15 cellular contexts compared by ENCODE assay signal in genomic region chr16:85480727-85481101, GRCh38.
DNase-seq lines count a peak whose midpoint lies in the region; ATAC-seq, FAIRE-seq and TF ChIP-seq lines count a peak whose summit lies in the region.
"Had no signal": no experiment of that assay in that cellular context is flagged by ENCODE, and none has a peak within 500 bp of the region (broad histone marks: within the 10 kb centered on the region; RNA-seq: fewer than 3 reads in every experiment).

No MANE protein-coding gene starts in this region.

- H3K23ac ChIP-seq in trophoblast cell (ENCODE audit: low read length), result no peak overlapping the region

- H4K8ac ChIP-seq in trophoblast cell (ENCODE audit: low read depth, low read length), result no peak overlapping the region

- POLR2A ChIA-PET in activated B cell treated with CpG ODN at 0.5 μM for 24 hours (lab: Charles Lee), result interaction anchor here (1.6 kb wide), 1 partner anchor 129 kb away, joined by 4 read pairs; no protein-coding TSS in a partner anchor

- no peak overlapping the region for H3K27ac ChIP-seq in DOHH2 (ENCODE audit: low read depth, low read length)
- H3K27ac ChIP-seq in MM.1S (ENCODE audit: low read length), result peak overlapping the region; percentile 31; the same call in 1 of the 2 replicates
- H3K27ac ChIP-seq in trophoblast cell (ENCODE audit: low read depth, low read length), result no peak overlapping the region

- no peak overlapping the region for H2BK120ac ChIP-seq in trophoblast cell (ENCODE audit: insufficient read depth, low read length, poor library complexity)

- no peak overlapping the region for H2BK5ac ChIP-seq in trophoblast cell (ENCODE audit: low read depth, low read length, poor library complexity)

- intact Hi-C loops in activated B cell treated with CpG ODN at 0.5 μM for 24 hours (cut with micrococcal nuclease), result loop anchor here (1.0 to 2.0 kb wide), 3 partner anchors 74 to 238 kb away; no protein-coding TSS in a partner anchor

- peak overlapping the region; percentile 51; the same call in 1 of the 2 replicates for H2AFZ ChIP-seq in MM.1S (ENCODE audit: low read length)
- H2AFZ ChIP-seq in trophoblast cell (ENCODE audit: insufficient read depth, low read length, poor library complexity), result no peak overlapping the region

- H2BK12ac ChIP-seq in trophoblast cell (ENCODE audit: low read length), result peak overlapping the region; percentile 13

- TF ChIP-seq POLR2A in GM12892 (IDR thresholded peaks at IDR 0.05; ENCODE audit: low read depth, low read length), result no peak

- no peak overlapping the region for H3K27ac Mint-ChIP-seq in activated B cell treated with CpG ODN at 0.5 μM for 24 hours
- H3K27ac Mint-ChIP-seq: CD14-positive monocyte had no signal

- H3K79me1 ChIP-seq in trophoblast cell (ENCODE audit: low read length), result peaks cover 5% of the 10 kb centered on the region

- peak overlapping the region; percentile 51 for H4K91ac ChIP-seq in trophoblast cell (ENCODE audit: low read depth, low read length)

- H3K27me3 Mint-ChIP-seq in activated B cell treated with CpG ODN at 0.5 μM for 24 hours, result peaks cover 15% of the 10 kb centered on the region

- H3K4me2 ChIP-seq in DOHH2 (ENCODE audit: low read length) (peak overlapping the region; percentile 55), MM.1S (ENCODE audit: low read depth, low read length) (peak overlapping the region; percentile 76), trophoblast cell (ENCODE audit: low read length) (no peak overlapping the region)

- H3K4me3 Mint-ChIP-seq in activated B cell treated with CpG ODN at 0.5 μM for 24 hours, result peak overlapping the region; percentile 19
- H3K4me3 Mint-ChIP-seq: CD14-positive monocyte; central memory CD8-positive, alpha-beta T cell had no signal

- H3K9me3 ChIP-seq in DOHH2 (ENCODE audit: control insufficient read depth, insufficient read depth, low read length), result no peaks in the 10 kb centered on the region
- no peaks in the 10 kb centered on the region for H3K9me3 ChIP-seq in MM.1S (replicated peaks; ENCODE audit: insufficient read depth, low read length)
- H3K9me3 ChIP-seq in trophoblast cell (ENCODE audit: insufficient read depth, low read depth, low read length), result no peaks in the 10 kb centered on the region

- no peak for FAIRE-seq in GM12892 (lab: Jason Lieb, UNC)
- FAIRE-seq: endothelial cell of umbilical vein, keratinocyte had no signal

- no peak overlapping the region for H3K14ac ChIP-seq in trophoblast cell (ENCODE audit: low read length)

- H3F3A ChIP-seq in DOHH2 (ENCODE audit: control insufficient read depth, insufficient read depth) (no peaks in the 10 kb centered on the region), MM.1S (ENCODE audit: insufficient read depth, low read length) (peaks cover 5% of the 10 kb centered on the region; the same call in 1 of the 2 replicates)

- peaks cover 15% of the 10 kb centered on the region for H3K4me1 Mint-ChIP-seq in activated B cell treated with CpG ODN at 0.5 μM for 24 hours
- H3K4me1 Mint-ChIP-seq: central memory CD8-positive, alpha-beta T cell had no signal

- 0 out of 2 replicates have a peak, but pooled peaks cover 3% of the 10 kb centered on the region for H3K27me3 ChIP-seq in DOHH2 (ENCODE audit: control insufficient read depth, low read length)
- peaks cover 3% of the 10 kb centered on the region; the same call in 1 of the 2 replicates for H3K27me3 ChIP-seq in MM.1S (replicated peaks; ENCODE audit: insufficient read depth, low read length)
- H3K27me3 ChIP-seq in trophoblast cell (ENCODE audit: insufficient read depth, low read length), result no peaks in the 10 kb centered on the region

- no peaks in the 10 kb centered on the region for H3K9me3 Mint-ChIP-seq in activated B cell treated with CpG ODN at 0.5 μM for 24 hours
- H3K9me3 Mint-ChIP-seq: central memory CD8-positive, alpha-beta T cell had no signal

- no CpG with 5 or more reads among the region's 18 CpGs for WGBS in trophoblast cell (ENCODE audit: extremely low coverage, insufficient coverage, insufficient read length)

- no peak overlapping the region for H4K12ac ChIP-seq in trophoblast cell (ENCODE audit: low read depth, low read length)

- no peaks in the 10 kb centered on the region for H3K79me2 ChIP-seq in DOHH2 (ENCODE audit: control insufficient read depth, low read length)
- H3K79me2 ChIP-seq in MM.1S (ENCODE audit: low read length), result no peaks in the 10 kb centered on the region
- peaks cover 3% of the 10 kb centered on the region for H3K79me2 ChIP-seq in trophoblast cell (ENCODE audit: control insufficient read depth, insufficient read depth, low read length, poor library complexity)

- H3K9ac ChIP-seq in MM.1S (ENCODE audit: low read length) (no peak overlapping the region), trophoblast cell (ENCODE audit: low read length) (no peak overlapping the region)

- 0 out of 2 replicates have a peak overlapping the region, but pooled peaks have one; percentile 22 for H3K4me3 ChIP-seq in DOHH2 (ENCODE audit: low read length)
- peak overlapping the region; percentile 44; the same call in 1 of the 2 replicates for H3K4me3 ChIP-seq in MM.1S (ENCODE audit: low read length)
- H3K4me3 ChIP-seq in trophoblast cell (ENCODE audit: low read depth, low read length), result no peak overlapping the region

- H2AK5ac ChIP-seq in trophoblast cell (ENCODE audit: low read length), result peak overlapping the region; percentile 36

- no peaks in the 10 kb centered on the region for H3K36me3 Mint-ChIP-seq in activated B cell treated with CpG ODN at 0.5 μM for 24 hours (ENCODE audit: low read depth)
- H3K36me3 Mint-ChIP-seq: CD14-positive monocyte had no signal

- TF ChIP-seq CTCF in DOHH2 (IDR thresholded peaks at IDR 0.05; ENCODE audit: low read depth, low read length, poor library complexity, severe bottlenecking) (no peak), MM.1S (IDR thresholded peaks at IDR 0.05; ENCODE audit: low read length) (no peak), activated B cell treated with CpG ODN at 0.5 μM for 24 hours (IDR thresholded peaks at IDR 0.05) (no peak)

- H3K36me3 ChIP-seq in DOHH2 (ENCODE audit: control insufficient read depth, low read length) (no peaks in the 10 kb centered on the region), MM.1S (replicated peaks; ENCODE audit: insufficient read depth, low read length) (no peaks in the 10 kb centered on the region), trophoblast cell (ENCODE audit: control insufficient read depth in 1 of 2, insufficient read depth in 2 of 2, low read length in 2 of 2) (no peaks in the 10 kb centered on the region)

- no peak overlapping the region for H3K18ac ChIP-seq in trophoblast cell (ENCODE audit: low read length)

- H3K4me1 ChIP-seq in DOHH2 (ENCODE audit: control insufficient read depth, low read length) (peaks cover 16% of the 10 kb centered on the region), MM.1S (ENCODE audit: low read length) (0 out of 2 replicates have a peak, but pooled peaks cover 4% of the 10 kb centered on the region), trophoblast cell (ENCODE audit: control insufficient read depth in 1 of 2, insufficient read depth in 2 of 2, low read length in 2 of 2) (peaks cover 0 to 1% of the 10 kb centered on the region in 2 experiments)

- CTCF ChIA-PET in activated B cell treated with CpG ODN at 0.5 μM for 24 hours (lab: Charles Lee), result interaction anchor here (0.7 to 3.2 kb wide), 8 partner anchors 10 to 135 kb away, joined by 3 to 22 read pairs (median 6); partner anchors contain the start of gene GSE1

- DNase-seq in MM.1S (peak; percentile 29), activated B cell treated with CpG ODN at 0.5 μM for 24 hours (no peak), trophoblast cell (peak; percentile 40 to 41), CD1c-positive myeloid dendritic cell (ENCODE audit: extremely low spot score) (no peak), GM12892 (ENCODE audit: insufficient read length) (no peak)
- no peak for DNase-seq in effector CD8-positive, alpha-beta T cell (lab: John Stamatoyannopoulos, UW)
- DNase-seq: activated naive CD4-positive, alpha-beta T cell treated with anti-CD3 and anti-CD28 coated beads, Interleukin-2, amount 50 U/mL, for 16 hours; GDM1 had no signal

- H3K9me2 ChIP-seq in DOHH2 (replicated peaks; ENCODE audit: control insufficient read depth, low read length) (no peaks in the 10 kb centered on the region), MM.1S (replicated peaks; ENCODE audit: insufficient read depth, low read length) (no peaks in the 10 kb centered on the region)

- no peaks in the 10 kb centered on the region for H4K20me1 ChIP-seq in DOHH2 (ENCODE audit: control insufficient read depth, insufficient read depth, low read depth, low read length)
- H4K20me1 ChIP-seq in MM.1S (ENCODE audit: insufficient read depth, low read length), result no peaks in the 10 kb centered on the region

- peak; percentile 76 for ATAC-seq in activated B cell treated with CpG ODN at 0.5 μM for 24 hours (ENCODE audit: low read depth)
- no peak for ATAC-seq in GM21423 (IDR thresholded peaks at IDR 0.05; ENCODE audit: unreplicated experiment)
- ATAC-seq: activated CD4-positive, CD25-positive, alpha-beta regulatory T cell treated with anti-CD3 and anti-CD28 coated beads, Interleukin-2, amount 50 U/mL, for 24 hours had no signal

- H3K4ac ChIP-seq in trophoblast cell (ENCODE audit: low read depth, low read length), result no peak overlapping the region

Comparison
In these comparisons a context has a peak if more than half of its experiments do, and no peak if none do; other contexts are left out.
1. DNase-seq: peak in MM.1S (single experiment) and trophoblast cell (2 of 2); none in activated B cell treated with CpG ODN at 0.5 μM for 24 hours (single experiment), CD1c-positive myeloid dendritic cell (single experiment), GM12892 (single experiment) and effector CD8-positive, alpha-beta T cell (single experiment).